In the genomic region with DNA sequence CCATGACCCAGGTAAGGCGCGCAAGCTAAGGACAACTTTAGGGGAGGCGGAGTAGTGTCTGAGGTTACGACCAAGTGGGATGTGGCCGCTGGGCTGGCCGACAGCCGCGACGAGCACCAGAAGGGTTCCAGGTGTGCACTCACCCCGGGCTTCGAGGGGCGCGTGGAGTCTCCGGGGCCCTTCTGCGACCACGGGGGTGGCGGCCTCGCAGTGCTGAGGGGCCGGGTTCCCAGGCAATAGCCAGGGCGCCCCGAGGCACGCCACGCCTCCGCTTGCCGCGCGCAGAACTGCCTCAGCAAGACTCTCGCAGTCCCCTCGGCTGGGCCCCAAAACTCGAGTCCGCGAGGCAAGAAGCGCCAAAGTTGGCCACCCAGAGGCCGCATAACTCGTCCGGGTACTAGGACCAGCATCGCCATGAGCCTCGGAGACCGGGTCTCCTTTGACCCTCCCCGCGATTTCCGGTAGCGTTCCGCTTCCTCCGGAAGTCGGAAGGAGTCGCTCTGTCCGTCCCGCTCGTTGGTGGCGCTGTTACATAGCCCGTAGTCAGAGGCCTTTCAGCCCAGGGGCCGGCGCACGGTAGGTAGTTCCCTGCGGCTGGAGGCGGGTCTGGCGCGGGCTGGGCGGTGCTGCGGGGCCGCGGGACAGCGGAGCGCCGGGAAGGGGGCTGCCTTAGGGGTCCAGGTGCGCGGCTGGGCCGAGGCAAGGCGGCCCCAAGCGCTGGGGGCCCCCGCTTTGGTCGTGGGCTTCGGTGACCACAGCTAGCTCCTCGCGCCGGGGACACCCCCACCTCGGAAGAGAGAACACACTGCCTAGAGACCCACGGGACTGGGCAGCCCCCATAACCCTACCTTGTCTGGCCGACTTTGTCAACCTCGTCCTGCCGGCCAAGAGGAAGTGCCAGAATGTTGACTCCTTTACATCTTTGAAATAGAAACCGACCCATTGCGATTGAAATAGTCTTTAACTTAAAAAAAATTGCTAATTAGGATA, we compare ENCODE assay signal across 8 cellular contexts. TPM values are rescaled to one million over a fixed set of nuclear protein-coding genes. Genes with fewer than 3 reads are reported as not detected.
DNase-seq lines count a peak whose midpoint lies in the region; TF ChIP-seq lines count a peak whose summit lies in the region.

A gene with protein sequence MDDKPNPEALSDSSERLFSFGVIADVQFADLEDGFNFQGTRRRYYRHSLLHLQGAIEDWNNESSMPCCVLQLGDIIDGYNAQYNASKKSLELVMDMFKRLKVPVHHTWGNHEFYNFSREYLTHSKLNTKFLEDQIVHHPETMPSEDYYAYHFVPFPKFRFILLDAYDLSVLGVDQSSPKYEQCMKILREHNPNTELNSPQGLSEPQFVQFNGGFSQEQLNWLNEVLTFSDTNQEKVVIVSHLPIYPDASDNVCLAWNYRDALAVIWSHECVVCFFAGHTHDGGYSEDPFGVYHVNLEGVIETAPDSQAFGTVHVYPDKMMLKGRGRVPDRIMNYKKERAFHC (plus strand): TSS at position 503 of the 990 bp plus-strand sequence. CDS start 7,333 bp downstream, outside the sequence.
A gene (minus strand): TSS at position 442 of the 990 bp plus-strand sequence. CDS start 26 bp downstream, at position 416.

- TF ChIP-seq CTCF in LNCaP clone FGC (IDR thresholded peaks at IDR 0.05; ENCODE audit: control insufficient read depth, extremely low read depth, insufficient read depth) (peak; percentile 51), fibroblast of the aortic adventitia (IDR thresholded peaks at IDR 0.05; ENCODE audit: insufficient read depth, low read length) (peak; percentile 46), nephron (IDR thresholded peaks at IDR 0.05; ENCODE audit: unreplicated experiment in 3 of 3) (peak; percentile 36 to 48 (median 46))

- H3K4me3 ChIP-seq in LNCaP clone FGC (ENCODE audit: low read depth, low read length) = peak within 1 kb of the TSS; percentile 83
- H3K4me3 ChIP-seq in fibroblast of the aortic adventitia (ENCODE audit: low read depth, low read length) = peak within 1 kb of the TSS; percentile 93

- H3K4me1 Mint-ChIP-seq in nephron = peaks cover 39% of the 10 kb centered on the region
- H3K4me1 Mint-ChIP-seq in stimulated activated naive CD8-positive, alpha-beta T cell treated with anti-CD3 and anti-CD28 coated beads, Interleukin-15, Interleukin-2, amounts not matched to agents 100 ng/mL and 50 ng/mL, for 24 hours (ENCODE audit: low read depth) = peaks cover 70% of the 10 kb centered on the region

- H3K4me1 ChIP-seq in ES-I3 (ENCODE audit: insufficient read depth, low read length) = no peaks in the 10 kb centered on the region

- peak within 1 kb of the TSS; percentile 86 to 97 (median 96) for H3K4me3 Mint-ChIP-seq in nephron
- H3K4me3 Mint-ChIP-seq in stimulated activated naive CD8-positive, alpha-beta T cell treated with anti-CD3 and anti-CD28 coated beads, Interleukin-15, Interleukin-2, amounts not matched to agents 100 ng/mL and 50 ng/mL, for 24 hours = peak within 1 kb of the TSS; percentile 97

- no peaks in the 10 kb centered on the region for H3K9me3 Mint-ChIP-seq in nephron
- no peaks in the 10 kb centered on the region for H3K9me3 Mint-ChIP-seq in stimulated activated naive CD8-positive, alpha-beta T cell treated with anti-CD3 and anti-CD28 coated beads, Interleukin-15, Interleukin-2, amounts not matched to agents 100 ng/mL and 50 ng/mL, for 24 hours

- H3K36me3 Mint-ChIP-seq in nephron (ENCODE audit: low read depth) = peaks cover 28% of the 10 kb centered on the region
- peaks cover 50% of the 10 kb centered on the region for H3K36me3 Mint-ChIP-seq in stimulated activated naive CD8-positive, alpha-beta T cell treated with anti-CD3 and anti-CD28 coated beads, Interleukin-15, Interleukin-2, amounts not matched to agents 100 ng/mL and 50 ng/mL, for 24 hours (ENCODE audit: low read depth)

- no peaks in the 10 kb centered on the region for H3K9me3 ChIP-seq in ES-I3 (ENCODE audit: control insufficient read depth, insufficient read depth, low read length)

- DNase-seq in H4 (ENCODE audit: low spot score) (peak; percentile 88), LNCaP clone FGC (ENCODE audit: low read depth) (peak; percentile 85), fibroblast of the aortic adventitia (ENCODE audit: low read depth) (peak; percentile 92)
- DNase-seq in activated effector memory CD4-positive, alpha-beta T cell treated with anti-CD3 and anti-CD28 coated beads, Interleukin-2, amount 50 U/mL, for 16 hours = peak; percentile 97

- H3K36me3 ChIP-seq in ES-I3 (ENCODE audit: insufficient read depth, low read length) = peaks cover 15% of the 10 kb centered on the region

- H3K27ac Mint-ChIP-seq in nephron = peak within 1 kb of the TSS; percentile 93 to 97 (median 94)
- peak within 1 kb of the TSS; percentile 95 for H3K27ac Mint-ChIP-seq in stimulated activated naive CD8-positive, alpha-beta T cell treated with anti-CD3 and anti-CD28 coated beads, Interleukin-15, Interleukin-2, amounts not matched to agents 100 ng/mL and 50 ng/mL, for 24 hours

- H3K9ac ChIP-seq in ES-I3 (ENCODE audit: low read depth, low read length) = peak within 1 kb of the TSS; percentile 90

- peak; percentile 96 for TF ChIP-seq POLR2A in Raji (IDR thresholded peaks at IDR 0.05; ENCODE audit: insufficient read depth, low read depth, low read length)

- H3K27me3 Mint-ChIP-seq in nephron (ENCODE audit: low read depth) = no peaks in the 10 kb centered on the region
- no peaks in the 10 kb centered on the region for H3K27me3 Mint-ChIP-seq in stimulated activated naive CD8-positive, alpha-beta T cell treated with anti-CD3 and anti-CD28 coated beads, Interleukin-15, Interleukin-2, amounts not matched to agents 100 ng/mL and 50 ng/mL, for 24 hours

RNA-seq across cellular contexts. Expression of the first gene that starts in this region (rescaled TPM):
- 8.5 and 8.8 TPM in 2 replicates for total RNA-seq in H4 (2014; rRNA removed; shearing (Covaris generic))
- total RNA-seq in fibroblast of the aortic adventitia (ENCODE audit: low replicate concordance) = 9.3 and 18.3 TPM in 2 replicates

RNA-seq across cellular contexts. Expression of the second gene that starts in this region (rescaled TPM):
- 24.7 and 27.6 TPM in 2 replicates for total RNA-seq in H4 (2014; rRNA removed; shearing (Covaris generic))
- total RNA-seq in fibroblast of the aortic adventitia (ENCODE audit: low replicate concordance) = 22.1 and 69.7 TPM in 2 replicates

Comparison
In these comparisons a context has a peak if more than half of its experiments do, and no peak if none do; other contexts are left out.
1. Peak in every context shown above with its lines: DNase-seq and H3K4me3 ChIP-seq.